In the genomic region with DNA sequence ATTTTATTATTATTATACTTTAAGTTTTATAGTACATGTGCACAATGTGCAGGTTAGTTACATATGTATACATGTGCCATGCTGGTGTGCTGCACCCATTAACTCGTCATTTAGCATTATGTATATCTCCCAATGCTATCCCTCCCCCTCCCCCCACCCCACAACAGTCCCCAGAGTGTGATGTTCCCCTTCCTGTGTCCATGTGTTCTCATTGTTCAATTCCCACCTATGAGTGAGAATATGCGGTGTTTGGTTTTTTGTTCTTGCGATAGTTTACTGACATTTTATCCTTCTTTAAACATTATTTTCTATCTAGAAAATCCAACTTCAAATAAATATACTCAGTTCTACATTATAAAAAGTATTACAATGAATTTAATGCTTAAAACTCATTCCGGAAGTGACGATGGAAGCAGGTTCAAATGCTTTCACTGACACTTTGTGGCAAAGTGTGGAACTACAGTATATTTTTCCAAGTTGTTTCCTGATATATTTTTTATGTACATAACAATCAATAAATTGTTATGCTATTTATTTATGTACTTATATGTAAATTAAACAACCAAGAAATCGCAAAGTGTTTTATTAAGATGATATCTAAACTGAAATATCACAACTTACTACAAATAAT, we compare ENCODE assay signal across 8 cellular contexts.
DNase-seq lines count a peak whose midpoint lies in the region; ATAC-seq and TF ChIP-seq lines count a peak whose summit lies in the region.
"Not testable (repeated sequence)": the region's sequence is repeated elsewhere in the genome, so short reads cannot be mapped to it uniquely, and the experiment has no call there.

No MANE protein-coding gene starts in this region.

- not testable (repeated sequence) for H3K4me3 ChIP-seq in BJ (ENCODE audit: low read depth, low read length); MM.1S (ENCODE audit: low read length); fibroblast of pulmonary artery (replicated peaks; ENCODE audit: low read depth, low read length); liver (ENCODE audit: low read depth in 1 of 3, low read length in 3 of 3); smooth muscle cell

- H3K9me2 ChIP-seq in MM.1S (replicated peaks; ENCODE audit: insufficient read depth, low read length), result not testable (repeated sequence)

- H3K4me2 ChIP-seq in MM.1S (ENCODE audit: low read depth, low read length); smooth muscle cell: not testable (repeated sequence)

- not testable (repeated sequence) for H3F3A ChIP-seq in MM.1S (ENCODE audit: insufficient read depth, low read length); smooth muscle cell (ENCODE audit: low read depth)

- not testable (repeated sequence) for H4K20me1 ChIP-seq in MM.1S (ENCODE audit: insufficient read depth, low read length); smooth muscle cell (ENCODE audit: low read depth)

- WGBS in liver, result 50% methylated on average over 6 of the region's 6 CpGs
- 57% methylated on average over 6 of the region's 6 CpGs for WGBS in smooth muscle cell (ENCODE audit: low lambda C conversion rate)

- H3K9ac ChIP-seq in MM.1S (ENCODE audit: low read length); liver (ENCODE audit: low read depth in 1 of 2, low read length in 2 of 2); smooth muscle cell (ENCODE audit: low read depth): not testable (repeated sequence)

- peak; percentile 50 to 52 for TF ChIP-seq RAD21 in liver (IDR thresholded peaks at IDR 0.05)

- H3K4me1 ChIP-seq in MM.1S (ENCODE audit: low read length); liver (ENCODE audit: control insufficient read depth in 4 of 4, insufficient read depth in 4 of 4, low read length in 3 of 4); smooth muscle cell (ENCODE audit: low read depth): not testable (repeated sequence)

- H3K36me3 ChIP-seq in BJ (ENCODE audit: control insufficient read depth, insufficient read depth, low read length); MM.1S (replicated peaks; ENCODE audit: insufficient read depth, low read length); liver (ENCODE audit: control insufficient read depth in 4 of 4, insufficient read depth in 3 of 4, low read depth in 1 of 4, low read length in 3 of 4); smooth muscle cell (ENCODE audit: low read depth): not testable (repeated sequence)

- H3K9me3 ChIP-seq in MM.1S (replicated peaks; ENCODE audit: insufficient read depth, low read length); liver (ENCODE audit: control insufficient read depth in 4 of 4, low read length in 3 of 4); smooth muscle cell (replicated peaks; ENCODE audit: low read depth): not testable (repeated sequence)

- POLR2A ChIA-PET in BJ (lab: Charles Lee), result not testable (repeated sequence)

- not testable (repeated sequence) for H3K27me3 ChIP-seq in BJ (ENCODE audit: control insufficient read depth, insufficient read depth, low read length); MM.1S (replicated peaks; ENCODE audit: insufficient read depth, low read length); liver (ENCODE audit: control insufficient read depth in 4 of 4, insufficient read depth in 4 of 4, low read length in 3 of 4); smooth muscle cell (ENCODE audit: low read depth)

- not testable (repeated sequence) for H2AFZ ChIP-seq in MM.1S (ENCODE audit: low read length); smooth muscle cell (ENCODE audit: low read depth)

- TF ChIP-seq CTCF in BJ (IDR thresholded peaks at IDR 0.05; ENCODE audit: insufficient read depth, low read depth, low read length), result peak; percentile 57
- peak; percentile 47 for TF ChIP-seq CTCF in MM.1S (IDR thresholded peaks at IDR 0.05; ENCODE audit: low read length)
- TF ChIP-seq CTCF in fibroblast of pulmonary artery (IDR thresholded peaks at IDR 0.05; ENCODE audit: low read length, missing control alignments), result peak; percentile 39
- peak; percentile 22 for TF ChIP-seq CTCF in liver (IDR thresholded peaks at IDR 0.05; ENCODE audit: low read depth, low read length, missing input control)
- peak; percentile 71 for TF ChIP-seq CTCF in smooth muscle cell (IDR thresholded peaks at IDR 0.05; ENCODE audit: borderline replicate concordance, insufficient read depth, poor library complexity, severe bottlenecking)

- H3K79me2 ChIP-seq in MM.1S (ENCODE audit: low read length); smooth muscle cell (ENCODE audit: low read depth): not testable (repeated sequence)

- CTCF ChIA-PET in BJ (lab: Yijun Ruan, JAX), result not testable (repeated sequence)

- H3K27ac ChIP-seq in MM.1S (ENCODE audit: low read length); liver (ENCODE audit: low read depth in 1 of 2, low read length in 2 of 2); smooth muscle cell (ENCODE audit: low read depth): not testable (repeated sequence)

- not testable (repeated sequence) for DNase-seq in BJ (ENCODE audit: low read depth); smooth muscle cell (lab: John Stamatoyannopoulos, UW; ENCODE audit: unreplicated experiment)
- DNase-seq in MM.1S (peak; percentile 40), OCI-M1 (lab: John Stamatoyannopoulos, UW) (peak; percentile 64), astrocyte of the hippocampus (ENCODE audit: low read depth, low spot score) (peak; percentile 44), fibroblast of pulmonary artery (ENCODE audit: low read depth) (peak; percentile 41)

- peak; percentile 68 for ATAC-seq in GM18868 (IDR thresholded peaks at IDR 0.05; ENCODE audit: unreplicated experiment)
